Comparison of ENCODE assay signal across 1 cellular context in the genomic region with DNA sequence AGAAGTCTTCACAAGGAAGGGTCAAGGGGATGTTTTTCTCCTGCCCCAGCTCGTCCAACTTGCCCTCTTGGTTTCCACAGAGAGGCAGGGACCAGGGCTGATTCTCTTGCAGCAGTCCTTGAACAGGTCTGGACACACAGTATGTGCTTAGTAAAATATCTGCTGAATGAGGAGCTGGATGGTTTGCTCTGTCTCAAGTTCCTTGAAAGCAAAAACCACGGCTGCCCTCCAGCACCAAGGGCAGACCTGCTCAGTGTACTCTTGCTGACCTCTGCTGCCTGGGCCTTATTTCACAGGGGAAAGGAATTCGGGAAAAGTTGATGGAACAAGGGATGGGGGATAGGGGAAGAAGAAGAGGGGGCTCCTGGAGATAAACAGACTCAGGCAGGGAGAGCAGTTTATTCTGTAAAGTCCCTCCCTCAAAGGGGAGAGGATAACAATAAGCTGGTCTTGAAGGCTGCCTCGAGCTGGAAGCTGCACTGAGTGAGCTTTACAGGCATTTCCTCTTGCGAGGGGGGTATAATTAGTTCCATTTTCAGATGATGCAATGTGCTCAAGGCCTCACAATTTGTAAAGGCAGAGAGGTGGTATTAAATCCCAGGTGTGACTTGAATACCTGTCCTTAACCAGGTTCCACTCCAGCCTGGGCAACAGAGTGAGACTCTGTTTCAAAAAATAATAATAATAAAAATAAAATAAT.
A peak's percentile ranks its signal among the peaks of the same experiment; 100 is the strongest.
TF ChIP-seq lines count a peak whose summit lies in the region.

No MANE protein-coding gene starts in this region.

TF ChIP-seq in HEK293, 187 proteins besides CTCF, POLR2A, EP300 and RAD21 (continued from another document):
- TF ChIP-seq, protein P1, sequence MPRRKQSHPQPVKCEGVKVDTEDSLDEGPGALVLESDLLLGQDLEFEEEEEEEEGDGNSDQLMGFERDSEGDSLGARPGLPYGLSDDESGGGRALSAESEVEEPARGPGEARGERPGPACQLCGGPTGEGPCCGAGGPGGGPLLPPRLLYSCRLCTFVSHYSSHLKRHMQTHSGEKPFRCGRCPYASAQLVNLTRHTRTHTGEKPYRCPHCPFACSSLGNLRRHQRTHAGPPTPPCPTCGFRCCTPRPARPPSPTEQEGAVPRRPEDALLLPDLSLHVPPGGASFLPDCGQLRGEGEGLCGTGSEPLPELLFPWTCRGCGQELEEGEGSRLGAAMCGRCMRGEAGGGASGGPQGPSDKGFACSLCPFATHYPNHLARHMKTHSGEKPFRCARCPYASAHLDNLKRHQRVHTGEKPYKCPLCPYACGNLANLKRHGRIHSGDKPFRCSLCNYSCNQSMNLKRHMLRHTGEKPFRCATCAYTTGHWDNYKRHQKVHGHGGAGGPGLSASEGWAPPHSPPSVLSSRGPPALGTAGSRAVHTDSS (tag by site-specific recombination; IDR thresholded peaks at IDR 0.05) = no peak
- TF ChIP-seq, protein P2, sequence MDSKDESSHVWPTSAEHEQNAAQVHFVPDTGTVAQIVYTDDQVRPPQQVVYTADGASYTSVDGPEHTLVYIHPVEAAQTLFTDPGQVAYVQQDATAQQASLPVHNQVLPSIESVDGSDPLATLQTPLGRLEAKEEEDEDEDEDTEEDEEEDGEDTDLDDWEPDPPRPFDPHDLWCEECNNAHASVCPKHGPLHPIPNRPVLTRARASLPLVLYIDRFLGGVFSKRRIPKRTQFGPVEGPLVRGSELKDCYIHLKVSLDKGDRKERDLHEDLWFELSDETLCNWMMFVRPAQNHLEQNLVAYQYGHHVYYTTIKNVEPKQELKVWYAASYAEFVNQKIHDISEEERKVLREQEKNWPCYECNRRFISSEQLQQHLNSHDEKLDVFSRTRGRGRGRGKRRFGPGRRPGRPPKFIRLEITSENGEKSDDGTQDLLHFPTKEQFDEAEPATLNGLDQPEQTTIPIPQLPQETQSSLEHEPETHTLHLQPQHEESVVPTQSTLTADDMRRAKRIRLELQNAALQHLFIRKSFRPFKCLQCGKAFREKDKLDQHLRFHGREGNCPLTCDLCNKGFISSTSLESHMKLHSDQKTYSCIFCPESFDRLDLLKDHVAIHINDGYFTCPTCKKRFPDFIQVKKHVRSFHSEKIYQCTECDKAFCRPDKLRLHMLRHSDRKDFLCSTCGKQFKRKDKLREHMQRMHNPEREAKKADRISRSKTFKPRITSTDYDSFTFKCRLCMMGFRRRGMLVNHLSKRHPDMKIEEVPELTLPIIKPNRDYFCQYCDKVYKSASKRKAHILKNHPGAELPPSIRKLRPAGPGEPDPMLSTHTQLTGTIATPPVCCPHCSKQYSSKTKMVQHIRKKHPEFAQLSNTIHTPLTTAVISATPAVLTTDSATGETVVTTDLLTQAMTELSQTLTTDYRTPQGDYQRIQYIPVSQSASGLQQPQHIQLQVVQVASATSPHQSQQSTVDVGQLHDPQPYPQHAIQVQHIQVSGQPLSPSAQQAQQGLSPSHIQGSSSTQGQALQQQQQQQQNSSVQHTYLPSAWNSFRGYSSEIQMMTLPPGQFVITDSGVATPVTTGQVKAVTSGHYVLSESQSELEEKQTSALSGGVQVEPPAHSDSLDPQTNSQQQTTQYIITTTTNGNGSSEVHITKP (tag by site-specific recombination; IDR thresholded peaks at IDR 0.05) = 0 out of 2 replicates have a peak, but pooled peaks have one; percentile 20
- TF ChIP-seq, protein P3, sequence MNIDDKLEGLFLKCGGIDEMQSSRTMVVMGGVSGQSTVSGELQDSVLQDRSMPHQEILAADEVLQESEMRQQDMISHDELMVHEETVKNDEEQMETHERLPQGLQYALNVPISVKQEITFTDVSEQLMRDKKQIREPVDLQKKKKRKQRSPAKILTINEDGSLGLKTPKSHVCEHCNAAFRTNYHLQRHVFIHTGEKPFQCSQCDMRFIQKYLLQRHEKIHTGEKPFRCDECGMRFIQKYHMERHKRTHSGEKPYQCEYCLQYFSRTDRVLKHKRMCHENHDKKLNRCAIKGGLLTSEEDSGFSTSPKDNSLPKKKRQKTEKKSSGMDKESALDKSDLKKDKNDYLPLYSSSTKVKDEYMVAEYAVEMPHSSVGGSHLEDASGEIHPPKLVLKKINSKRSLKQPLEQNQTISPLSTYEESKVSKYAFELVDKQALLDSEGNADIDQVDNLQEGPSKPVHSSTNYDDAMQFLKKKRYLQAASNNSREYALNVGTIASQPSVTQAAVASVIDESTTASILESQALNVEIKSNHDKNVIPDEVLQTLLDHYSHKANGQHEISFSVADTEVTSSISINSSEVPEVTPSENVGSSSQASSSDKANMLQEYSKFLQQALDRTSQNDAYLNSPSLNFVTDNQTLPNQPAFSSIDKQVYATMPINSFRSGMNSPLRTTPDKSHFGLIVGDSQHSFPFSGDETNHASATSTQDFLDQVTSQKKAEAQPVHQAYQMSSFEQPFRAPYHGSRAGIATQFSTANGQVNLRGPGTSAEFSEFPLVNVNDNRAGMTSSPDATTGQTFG (tag by site-specific recombination; IDR thresholded peaks at IDR 0.05; ENCODE audit: borderline replicate concordance) = no peak
- TF ChIP-seq ZNF664 (tag by site-specific recombination; IDR thresholded peaks at IDR 0.05) = peak; percentile 69
